8 cellular contexts compared by ENCODE assay signal in the genomic region with DNA sequence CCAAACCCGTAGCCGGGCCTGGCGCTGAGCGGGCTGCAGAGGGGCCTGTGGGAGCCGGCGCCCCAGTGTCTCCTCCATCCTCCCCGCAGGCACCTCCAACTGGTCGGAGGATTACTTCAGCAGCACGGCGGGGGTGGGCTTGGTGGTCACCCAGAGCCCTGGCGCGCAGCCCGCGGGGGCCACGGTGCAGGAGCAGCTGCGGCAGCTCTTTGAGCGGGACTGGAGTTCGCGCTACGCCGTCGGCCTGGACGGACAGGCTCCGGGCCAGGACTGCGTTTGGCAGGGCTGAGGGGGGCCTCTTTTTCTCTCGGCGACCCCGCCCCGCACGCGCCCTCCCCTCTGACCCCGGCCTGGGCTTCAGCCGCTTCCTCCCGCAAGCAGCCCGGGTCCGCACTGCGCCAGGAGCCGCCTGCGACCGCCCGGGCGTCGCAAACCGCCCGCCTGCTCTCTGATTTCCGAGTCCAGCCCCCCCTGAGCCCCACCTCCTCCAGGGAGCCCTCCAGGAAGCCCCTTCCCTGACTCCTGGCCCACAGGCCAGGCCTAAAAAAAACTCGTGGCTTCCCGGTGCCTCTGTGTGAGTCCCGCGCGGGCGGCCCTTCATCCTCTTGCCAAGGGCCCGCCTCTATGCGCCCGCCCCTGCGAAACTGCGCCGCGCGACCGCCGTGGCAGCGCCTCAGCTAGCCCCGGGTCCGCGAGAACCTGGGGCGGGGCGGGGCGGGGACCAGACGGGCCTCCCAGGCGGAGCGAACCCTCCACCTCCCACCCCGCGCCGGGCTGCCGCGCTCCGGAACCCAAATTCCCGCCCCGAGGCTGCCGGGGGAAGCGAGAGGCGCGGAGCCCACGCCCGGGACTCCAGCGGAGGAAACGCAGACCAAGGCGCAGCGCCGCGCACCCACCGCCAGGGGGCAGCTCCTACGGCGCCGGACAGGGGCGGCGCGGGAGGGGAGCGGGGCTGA. TPM values are rescaled to one million over a fixed set of nuclear protein-coding genes. Genes with fewer than 3 reads are reported as not detected.
DNase-seq lines count a peak whose midpoint lies in the region; ATAC-seq and TF ChIP-seq lines count a peak whose summit lies in the region.

No MANE protein-coding gene starts in this region.

- no peak overlapping the region for H3K27ac Mint-ChIP-seq in T-helper 2 cell treated with Interferon-gamma antibody and Interleukin-4, amounts not matched to agents 5 μg/mL and 100 μg/mL, for 36 hours

- H4K20me1 ChIP-seq in hepatocyte (ENCODE audit: insufficient read depth, poor library complexity, severe bottlenecking) = no peaks in the 10 kb centered on the region

- H3K36me3 Mint-ChIP-seq in T-helper 2 cell treated with Interferon-gamma antibody and Interleukin-4, amounts not matched to agents 5 μg/mL and 100 μg/mL, for 36 hours (ENCODE audit: low read depth) = no peaks in the 10 kb centered on the region

- no peaks in the 10 kb centered on the region for H3K36me3 ChIP-seq in hepatocyte (replicated peaks; ENCODE audit: insufficient read depth, low read depth)

- no peaks in the 10 kb centered on the region for H3K9me2 ChIP-seq in hepatocyte (replicated peaks; ENCODE audit: insufficient read depth)

- H3K9me3 ChIP-seq in hepatocyte (ENCODE audit: low read depth) = no peaks in the 10 kb centered on the region

- TF ChIP-seq CTCF in AG09319 (IDR thresholded peaks at IDR 0.05; ENCODE audit: low read depth, low read length) (peak; percentile 60), hepatocyte (IDR thresholded peaks at IDR 0.05; ENCODE audit: poor library complexity) (peak; percentile 78), retinal pigment epithelial cell (conservative IDR thresholded peaks at IDR 0.05; ENCODE audit: low read depth, low read length) (peak; percentile 62)

- peak overlapping the region; percentile 51 for H3K4me3 Mint-ChIP-seq in T-helper 2 cell treated with Interferon-gamma antibody and Interleukin-4, amounts not matched to agents 5 μg/mL and 100 μg/mL, for 36 hours

- no peak overlapping the region for H3K27ac ChIP-seq in hepatocyte

- peaks cover 2% of the 10 kb centered on the region for H3K4me1 Mint-ChIP-seq in T-helper 2 cell treated with Interferon-gamma antibody and Interleukin-4, amounts not matched to agents 5 μg/mL and 100 μg/mL, for 36 hours (ENCODE audit: low read depth)

- peak overlapping the region; percentile 98 for H2AFZ ChIP-seq in hepatocyte

- no peaks in the 10 kb centered on the region for H3K79me2 ChIP-seq in hepatocyte

- peaks cover 57% of the 10 kb centered on the region for H3K27me3 ChIP-seq in hepatocyte

- no peaks in the 10 kb centered on the region for H3K9me3 Mint-ChIP-seq in T-helper 2 cell treated with Interferon-gamma antibody and Interleukin-4, amounts not matched to agents 5 μg/mL and 100 μg/mL, for 36 hours

- peak; percentile 62 for DNase-seq in AG09319 (ENCODE audit: extremely low read depth, low read depth)
- DNase-seq in NCI-H1092 (lab: John Stamatoyannopoulos, UW) = peak; percentile 63
- peak; percentile 86 for DNase-seq in T-helper 2 cell treated with Interferon-gamma antibody and Interleukin-4, amounts not matched to agents 5 μg/mL and 100 μg/mL, for 36 hours (ENCODE audit: low spot score)
- DNase-seq in anterior cingulate cortex (lab: John Stamatoyannopoulos, UW) = peak in 53 of 58 donors; percentile 13 to 86 (median 56)
- peak; percentile 92 for DNase-seq in hepatocyte (ENCODE audit: low spot score)
- DNase-seq in retinal pigment epithelial cell (ENCODE audit: low read depth) = no peak

- ATAC-seq in GM19395 (IDR thresholded peaks at IDR 0.05; ENCODE audit: unreplicated experiment) (peak; percentile 54), GM21825 (IDR thresholded peaks at IDR 0.05; ENCODE audit: unreplicated experiment) (no peak)

- peaks cover 10% of the 10 kb centered on the region for H3K4me1 ChIP-seq in hepatocyte (ENCODE audit: insufficient read depth)

- 12% methylated on average over 27 of the region's 100 CpGs for WGBS in hepatocyte (ENCODE audit: low lambda C conversion rate, missing lambda C conversion rate)

- peak overlapping the region; percentile 64 for H3K4me3 ChIP-seq in hepatocyte
- H3K4me3 ChIP-seq in retinal pigment epithelial cell (ENCODE audit: low read length) = peak overlapping the region; percentile 26

- H3K27me3 Mint-ChIP-seq in T-helper 2 cell treated with Interferon-gamma antibody and Interleukin-4, amounts not matched to agents 5 μg/mL and 100 μg/mL, for 36 hours (ENCODE audit: low read depth) = peaks cover 25% of the 10 kb centered on the region

- peak overlapping the region; percentile 99 for H3K4me2 ChIP-seq in hepatocyte

RNA-seq across cellular contexts. Expression of gene PLD4, which starts 8.3 kb away (rescaled TPM):
- total RNA-seq in hepatocyte = not detected in 2 replicates
- 0.77 and 1.1 TPM in 2 replicates for polyA plus RNA-seq in hepatocyte

RNA-seq across cellular contexts. Expression of gene AHNAK2, which starts 45.2 kb away (rescaled TPM):
- 4.6 and 5.9 TPM in 2 replicates for total RNA-seq in hepatocyte
- polyA plus RNA-seq in hepatocyte = 1.8 and 2.4 TPM in 2 replicates

RNA-seq across cellular contexts. Expression of gene CLBA1, which starts 52.6 kb away (rescaled TPM):
- total RNA-seq in hepatocyte = 4.5 and 6.4 TPM in 2 replicates
- polyA plus RNA-seq in hepatocyte = 5.1 and 9.3 TPM in 2 replicates
